In the genomic region with DNA sequence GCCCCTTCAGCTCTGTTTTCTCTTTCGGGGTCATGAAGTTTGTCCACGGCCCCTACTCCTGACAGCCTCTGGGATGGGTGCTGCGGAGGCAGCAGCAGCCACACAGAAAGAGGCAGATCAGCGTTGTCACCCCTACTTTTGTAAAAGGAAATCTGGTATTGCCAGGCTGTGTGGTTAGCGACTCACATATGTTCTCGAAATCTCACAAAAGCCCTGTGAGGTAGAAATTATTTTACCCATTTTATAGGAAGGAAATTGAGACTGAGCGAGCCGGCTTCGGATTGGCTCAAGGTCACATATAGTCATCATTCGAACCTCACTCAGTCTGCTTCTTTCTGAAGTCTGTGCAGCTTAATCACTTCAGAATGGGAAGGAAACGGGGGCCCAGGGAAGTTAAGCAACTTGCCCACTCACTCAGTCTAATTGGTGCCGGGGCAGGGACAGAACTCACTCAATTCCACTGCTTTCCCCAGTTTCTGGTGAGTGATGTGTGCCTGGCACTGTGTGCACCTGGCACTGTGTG, we compare ENCODE assay signal across 8 cellular contexts. TPM values are rescaled to one million over a fixed set of nuclear protein-coding genes. Genes with fewer than 3 reads are reported as not detected.
A peak's percentile ranks its signal among the peaks of the same experiment; 100 is the strongest.
DNase-seq lines count a peak whose midpoint lies in the region; ATAC-seq and TF ChIP-seq lines count a peak whose summit lies in the region.

No MANE protein-coding gene starts in this region.

- H3K14ac ChIP-seq in trophoblast cell (ENCODE audit: low read length) = peak overlapping the region; percentile 80

- no peaks in the 10 kb centered on the region for H3K27me3 ChIP-seq in trophoblast cell (ENCODE audit: insufficient read depth, low read length)

- H2AFZ ChIP-seq in trophoblast cell (ENCODE audit: insufficient read depth, low read length, poor library complexity) = peak overlapping the region; percentile 77

- H3K4me1 Mint-ChIP-seq in CD14-positive monocyte = peaks cover 63% of the 10 kb centered on the region
- peaks cover 25% of the 10 kb centered on the region for H3K4me1 Mint-ChIP-seq in activated T-cell treated with anti-CD3 and anti-CD28 coated beads, Interleukin-2, amount 50 U/mL, for 72 hours (ENCODE audit: low read depth)

- no peak overlapping the region for H3K27ac ChIP-seq in trophoblast cell (ENCODE audit: low read depth, low read length)

- no peak overlapping the region for H4K12ac ChIP-seq in trophoblast cell (ENCODE audit: low read depth, low read length)

- no peak for TF ChIP-seq CTCF in CD14-positive monocyte (IDR thresholded peaks at IDR 0.05)
- no peak for TF ChIP-seq CTCF in foreskin fibroblast (IDR thresholded peaks at IDR 0.05; ENCODE audit: low read depth, low read length)

- peak overlapping the region; percentile 76 for H3K4me3 Mint-ChIP-seq in CD14-positive monocyte
- H3K4me3 Mint-ChIP-seq in activated T-cell treated with anti-CD3 and anti-CD28 coated beads, Interleukin-2, amount 50 U/mL, for 72 hours = peak overlapping the region; percentile 64 to 74

- peak overlapping the region; percentile 80 for H4K8ac ChIP-seq in trophoblast cell (ENCODE audit: low read depth, low read length)

- WGBS in trophoblast cell (ENCODE audit: extremely low coverage, insufficient coverage, insufficient read length) = no CpG with 5 or more reads among the region's 12 CpGs

- no peak overlapping the region for H2BK12ac ChIP-seq in trophoblast cell (ENCODE audit: low read length)

- no peaks in the 10 kb centered on the region for H3K27me3 Mint-ChIP-seq in CD14-positive monocyte (ENCODE audit: low read depth in 3 of 3)
- no peaks in the 10 kb centered on the region for H3K27me3 Mint-ChIP-seq in activated T-cell treated with anti-CD3 and anti-CD28 coated beads, Interleukin-2, amount 50 U/mL, for 72 hours (ENCODE audit: low read depth)

- peaks cover 12 to 13% of the 10 kb centered on the region in 2 donors for H3K36me3 Mint-ChIP-seq in CD14-positive monocyte
- H3K36me3 Mint-ChIP-seq in activated T-cell treated with anti-CD3 and anti-CD28 coated beads, Interleukin-2, amount 50 U/mL, for 72 hours (ENCODE audit: insufficient read depth in 2 of 2) = no peaks in the 10 kb centered on the region

- H3K79me1 ChIP-seq in trophoblast cell (ENCODE audit: low read length) = peaks cover 19% of the 10 kb centered on the region

- peak overlapping the region; percentile 89 for H3K9ac ChIP-seq in trophoblast cell (ENCODE audit: low read length)

- peak overlapping the region; percentile 96 to 99 (median 98) for H3K27ac Mint-ChIP-seq in CD14-positive monocyte
- H3K27ac Mint-ChIP-seq in activated T-cell treated with anti-CD3 and anti-CD28 coated beads, Interleukin-2, amount 50 U/mL, for 72 hours = no peak overlapping the region

- peak; percentile 27 to 48 for ATAC-seq in activated T-cell treated with anti-CD3 and anti-CD28 coated beads, Interleukin-2, amount 50 U/mL, for 72 hours (replicated peaks in 1 of 2)
- ATAC-seq in GM19395 (IDR thresholded peaks at IDR 0.05; ENCODE audit: unreplicated experiment) = no peak

- intact Hi-C loops in CD14-positive monocyte (cut with micrococcal nuclease) = loop anchor here (5.0 kb wide), 4 partner anchors 33 to 108 kb away; partner anchors contain the start of genes TCP11L2 (in 2 of the 2) and POLR3B (in 1 of the 2)

- peaks cover 0 to 1% of the 10 kb centered on the region in 2 experiments for H3K36me3 ChIP-seq in trophoblast cell (ENCODE audit: control insufficient read depth in 1 of 2, insufficient read depth in 2 of 2, low read length in 2 of 2)

- H4K91ac ChIP-seq in trophoblast cell (ENCODE audit: low read depth, low read length) = peak overlapping the region; percentile 91

- peak overlapping the region; percentile 76 for H2BK120ac ChIP-seq in trophoblast cell (ENCODE audit: insufficient read depth, low read length, poor library complexity)

- DNase-seq in CD14-positive monocyte (ENCODE audit: low spot score) (peak; percentile 88), M059J (ENCODE audit: low read depth) (peak; percentile 41), foreskin fibroblast (peak; percentile 75 to 89), trophoblast cell (peak in 1 of 2 donors; percentile 30), cerebellum (ENCODE audit: low spot score) (no peak), NCI-H2081 treated with DMSO at 0.1 percent for 48 hours (lab: John Stamatoyannopoulos, UW) (no peak)
- peak; percentile 26 to 31 for DNase-seq in activated T-cell treated with anti-CD3 and anti-CD28 coated beads, Interleukin-2, amount 50 U/mL, for 72 hours

- H2BK5ac ChIP-seq in trophoblast cell (ENCODE audit: low read depth, low read length, poor library complexity) = no peak overlapping the region

- no peaks in the 10 kb centered on the region for H3K9me3 ChIP-seq in trophoblast cell (ENCODE audit: insufficient read depth, low read depth, low read length)

- H3K4me1 ChIP-seq in trophoblast cell (ENCODE audit: control insufficient read depth in 1 of 2, insufficient read depth in 2 of 2, low read length in 2 of 2) = peaks cover 4 to 17% of the 10 kb centered on the region in 2 experiments

- no peak overlapping the region for H2AK5ac ChIP-seq in trophoblast cell (ENCODE audit: low read length)

- H3K4me2 ChIP-seq in trophoblast cell (ENCODE audit: low read length) = peak overlapping the region; percentile 90

- H3K4me3 ChIP-seq in foreskin fibroblast (ENCODE audit: low read depth in 1 of 2, low read length in 2 of 2) (peak overlapping the region; percentile 52 to 63), trophoblast cell (ENCODE audit: low read depth, low read length) (peak overlapping the region; percentile 85)

- H3K9me3 Mint-ChIP-seq in CD14-positive monocyte = peaks cover 0 to 4% (median 0%) of the 10 kb centered on the region in 7 donors
- no peaks in the 10 kb centered on the region for H3K9me3 Mint-ChIP-seq in activated T-cell treated with anti-CD3 and anti-CD28 coated beads, Interleukin-2, amount 50 U/mL, for 72 hours

- peaks cover 16% of the 10 kb centered on the region for H3K79me2 ChIP-seq in trophoblast cell (ENCODE audit: control insufficient read depth, insufficient read depth, low read length, poor library complexity)

- no peak overlapping the region for H3K23ac ChIP-seq in trophoblast cell (ENCODE audit: low read length)

- H3K18ac ChIP-seq in trophoblast cell (ENCODE audit: low read length) = no peak overlapping the region

- no peak overlapping the region for H3K4ac ChIP-seq in trophoblast cell (ENCODE audit: low read depth, low read length)

RNA-seq across cellular contexts. Expression of gene CKAP4, which starts 1.1 kb away (rescaled TPM):
- polyA plus RNA-seq in CD14-positive monocyte = 10 to 100 TPM; 46.9 to 59.4 TPM
- total RNA-seq in M059J (2014; rRNA removed; shearing (Covaris generic)) = 179 and 286 TPM in 2 replicates
- total RNA-seq in activated T-cell treated with anti-CD3 and anti-CD28 coated beads, Interleukin-2, amount 50 U/mL, for 72 hours = 10 to 100 TPM; 12.0 to 14.2 TPM
- 145 and 150 TPM in 2 replicates for polyA plus RNA-seq in trophoblast cell (2013)
- 25.1 TPM for total RNA-seq in cerebellum

RNA-seq across cellular contexts. Expression of gene TCP11L2, which starts 53.6 kb away (rescaled TPM):
- 10 to 100 TPM; 23.5 to 37.3 TPM for polyA plus RNA-seq in CD14-positive monocyte
- total RNA-seq in M059J (2014; rRNA removed; shearing (Covaris generic)) = 15.8 and 30.1 TPM in 2 replicates
- total RNA-seq in activated T-cell treated with anti-CD3 and anti-CD28 coated beads, Interleukin-2, amount 50 U/mL, for 72 hours = 10 to 100 TPM; 23.9 to 30.1 TPM
- 24.3 and 25.1 TPM in 2 replicates for polyA plus RNA-seq in trophoblast cell (2013)
- total RNA-seq in cerebellum = 34.7 TPM

Comparison
In these comparisons a context has a peak if more than half of its experiments do, and no peak if none do; other contexts are left out.
1. DNase-seq: peak in CD14-positive monocyte (single experiment), M059J (single experiment), activated T-cell treated with anti-CD3 and anti-CD28 coated beads, Interleukin-2, amount 50 U/mL, for 72 hours (2 of 2) and foreskin fibroblast (2 of 2); none in cerebellum (single experiment) and NCI-H2081 treated with DMSO at 0.1 percent for 48 hours (single experiment).